15 cellular contexts compared by ENCODE assay signal in the genomic region with DNA sequence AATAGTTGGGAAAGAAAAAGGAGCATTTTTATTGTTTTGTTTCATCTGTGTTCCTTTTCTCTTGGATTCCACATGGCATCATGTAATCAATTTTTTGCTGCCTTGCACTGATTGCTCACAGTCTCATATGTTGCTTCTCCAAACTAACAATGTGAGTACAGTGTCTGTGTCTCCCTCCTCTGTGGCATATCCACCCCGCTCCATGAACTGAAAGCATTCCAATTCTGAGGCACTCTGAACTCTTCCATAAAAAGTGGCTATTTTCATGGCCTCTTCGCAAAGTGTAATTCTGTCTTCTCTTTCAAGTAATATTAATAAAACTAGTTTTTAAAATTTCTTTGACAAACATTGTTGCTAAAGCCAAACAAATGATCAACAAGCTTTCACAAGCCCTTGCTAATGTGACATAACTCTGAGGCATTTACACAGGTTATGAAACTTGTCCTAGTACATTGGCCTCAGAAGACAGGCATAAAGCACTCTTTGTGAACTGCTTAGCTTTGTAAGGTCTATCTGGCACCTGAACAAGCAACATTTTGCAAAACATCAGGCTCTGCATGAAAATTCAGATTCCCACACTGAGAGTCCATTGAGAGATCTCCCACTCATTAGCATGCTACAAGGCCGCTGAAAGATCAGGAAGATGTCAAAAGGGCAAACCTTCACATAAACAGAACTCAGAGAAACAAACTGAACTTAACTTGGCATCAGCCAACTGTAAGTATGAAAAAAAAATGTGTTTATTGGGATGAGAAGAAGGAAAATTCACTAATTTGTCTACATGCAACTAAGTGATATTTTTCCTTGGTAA. TPM values are rescaled to one million over a fixed set of nuclear protein-coding genes. Genes with fewer than 3 reads are reported as not detected.
DNase-seq lines count a peak whose midpoint lies in the region; ATAC-seq and TF ChIP-seq lines count a peak whose summit lies in the region.
"Had no signal": no experiment of that assay in that cellular context is flagged by ENCODE, and none has a peak within 500 bp of the region (broad histone marks: within the 10 kb centered on the region; RNA-seq: fewer than 3 reads in every experiment).

No MANE protein-coding gene starts in this region.

- H3K27ac ChIP-seq in endodermal cell (ENCODE audit: low read depth, low read length), result no peak overlapping the region
- H3K27ac ChIP-seq: SJCRH30, WERI-Rb-1 had no signal

- no peak overlapping the region for H3K9ac ChIP-seq in endodermal cell (ENCODE audit: extremely low read depth, low read length, poor library complexity, severe bottlenecking)

- H3K4me1 ChIP-seq in endodermal cell (ENCODE audit: control insufficient read depth, insufficient read depth, low read length), result peaks cover 5% of the 10 kb centered on the region
- H3K4me1 ChIP-seq: SJCRH30 had no signal

- H3K9me3 Mint-ChIP-seq in endodermal cell, result no peaks in the 10 kb centered on the region

- 82 to 83% methylated on average over 1 to 3 of the region's 3 CpGs for WGBS in endodermal cell (ENCODE audit: insufficient coverage in 1 of 2, insufficient read length in 1 of 2), 2 experiments

- peaks cover 14% of the 10 kb centered on the region for H3K4me1 Mint-ChIP-seq in endodermal cell
- H3K4me1 Mint-ChIP-seq: CD8-positive, alpha-beta memory T cell had no signal

- H3K36me3 Mint-ChIP-seq in endodermal cell (ENCODE audit: low read depth), result peaks cover 2% of the 10 kb centered on the region

- no peaks in the 10 kb centered on the region for H3K27me3 Mint-ChIP-seq in endodermal cell (ENCODE audit: insufficient read depth)
- H3K27me3 Mint-ChIP-seq: CD8-positive, alpha-beta memory T cell had no signal

- H3K27me3 ChIP-seq in endodermal cell (ENCODE audit: control insufficient read depth, insufficient read depth, low read length, poor library complexity, severe bottlenecking), result no peaks in the 10 kb centered on the region
- H3K27me3 ChIP-seq: ovary, SJCRH30, stomach had no signal

- peak; percentile 59 for DNase-seq in NCI-H460 (ENCODE audit: extremely low read depth, low read depth)
- no peak for DNase-seq in endodermal cell
- peak; percentile 65 for DNase-seq in iris pigment epithelial cell (ENCODE audit: low read depth)
- peak; percentile 65 for DNase-seq in superior temporal gyrus (ENCODE audit: extremely low spot score)
- no peak for DNase-seq in DMS153 (lab: John Stamatoyannopoulos, UW)
- DNase-seq in dedifferentiated amniotic fluid mesenchymal stem cell (ENCODE audit: extremely low spot score), result no peak
- no peak for DNase-seq in omental fat pad (ENCODE audit: low spot score)
- DNase-seq: CD8-positive, alpha-beta memory T cell; NCI-H1105 treated with DMSO at 0.1 percent for 48 hours; ovary; SJCRH30; stimulated activated CD4-positive, alpha-beta T cell treated with anti-CD3 and anti-CD28 coated beads, Interleukin-4, amount 100 ng/mL, for 24 hours; stomach; WERI-Rb-1 had no signal

- no peak overlapping the region for H3K4me3 Mint-ChIP-seq in endodermal cell
- H3K4me3 Mint-ChIP-seq: CD8-positive, alpha-beta memory T cell had no signal

- H3K9me3 ChIP-seq in endodermal cell (ENCODE audit: control insufficient read depth, low read length), result no peaks in the 10 kb centered on the region
- H3K9me3 ChIP-seq: ovary, SJCRH30, stomach had no signal

- no peak overlapping the region for H3K4me3 ChIP-seq in endodermal cell (ENCODE audit: low read length)
- H3K4me3 ChIP-seq: ovary, SJCRH30, stomach had no signal

- peak overlapping the region; percentile 17 for H3K27ac Mint-ChIP-seq in endodermal cell

- H3K36me3 ChIP-seq in endodermal cell (ENCODE audit: control insufficient read depth, insufficient read depth, low read length), result no peaks in the 10 kb centered on the region
- H3K36me3 ChIP-seq: ovary, SJCRH30, WERI-Rb-1 had no signal

- ATAC-seq in GM21619 (IDR thresholded peaks at IDR 0.05; ENCODE audit: unreplicated experiment), result no peak
- ATAC-seq in omental fat pad (ENCODE audit: low FRiP score), result no peak

- TF ChIP-seq CTCF in endodermal cell (conservative IDR thresholded peaks at IDR 0.05) (no peak), omental fat pad (IDR thresholded peaks at IDR 0.05) (no peak)

RNA-seq across cellular contexts. Expression of gene GPR75, which starts 33.0 kb away (rescaled TPM):
- total RNA-seq in NCI-H460 (2014; rRNA removed; shearing (Covaris generic)), result 2.2 and 2.9 TPM in 2 replicates
- 3.1 and 4.8 TPM in 2 replicates for polyA plus RNA-seq in NCI-H460 (2014; cell fraction: nucleus; rRNA removed)
- total RNA-seq in endodermal cell, result 1 to 10 TPM; 3.6 to 6.7 TPM
- polyA plus RNA-seq in endodermal cell (2013, experiment 1 of 2), result 2.0 TPM
- polyA plus RNA-seq in endodermal cell (2013, experiment 2 of 2), result 1.8 TPM
- total RNA-seq in omental fat pad, result 10 to 100 TPM in 1 of 4 donors, 1 to 10 TPM in 3; 2.0 to 12.1 (median 7.6) TPM
- polyA plus RNA-seq: CD8-positive, alpha-beta memory T cell had no signal

RNA-seq across cellular contexts. Expression of gene ERLEC1, which starts 39.9 kb away (rescaled TPM):
- 111 and 112 TPM in 2 replicates for total RNA-seq in NCI-H460 (2014; rRNA removed; shearing (Covaris generic))
- polyA plus RNA-seq in NCI-H460 (2014; cell fraction: nucleus; rRNA removed), result 50.7 and 50.8 TPM in 2 replicates
- total RNA-seq in endodermal cell (10 to 100 TPM; 33.4 to 38.4 TPM), omental fat pad (10 to 100 TPM; 42.9 to 76.1 (median 48.5) TPM)
- 44.8 TPM for polyA plus RNA-seq in endodermal cell (2013, experiment 1 of 2)
- polyA plus RNA-seq in endodermal cell (2013, experiment 2 of 2), result 45.3 TPM

RNA-seq across cellular contexts. Expression of gene ASB3, which starts 40.0 kb away (rescaled TPM):
- total RNA-seq in NCI-H460 (2014; rRNA removed; shearing (Covaris generic)), result 16.3 and 19.8 TPM in 2 replicates
- polyA plus RNA-seq in NCI-H460 (2014; cell fraction: nucleus; rRNA removed), result 18.8 and 21.0 TPM in 2 replicates
- total RNA-seq in endodermal cell, result 10 to 100 TPM; 37.9 to 40.3 TPM
- 26.4 TPM for polyA plus RNA-seq in endodermal cell (2013, experiment 1 of 2)
- 23.3 TPM for polyA plus RNA-seq in endodermal cell (2013, experiment 2 of 2)
- 10 to 100 TPM in 3 of 4 donors, 1 to 10 TPM in 1; 7.0 to 24.9 (median 12.0) TPM for total RNA-seq in omental fat pad

RNA-seq across cellular contexts. Expression of gene CHAC2, which starts 59.2 kb away (rescaled TPM):
- total RNA-seq in NCI-H460 (2014; rRNA removed; shearing (Covaris generic)), result 26.1 and 31.3 TPM in 2 replicates
- polyA plus RNA-seq in NCI-H460 (2014; cell fraction: nucleus; rRNA removed), result 17.1 and 34.8 TPM in 2 replicates
- total RNA-seq in endodermal cell (1 to 10 TPM; 3.6 to 4.8 TPM), omental fat pad (1 to 10 TPM; 3.2 to 7.2 (median 4.5) TPM)
- polyA plus RNA-seq in endodermal cell (2013, experiment 1 of 2), result 8.2 TPM
- polyA plus RNA-seq in endodermal cell (2013, experiment 2 of 2), result 8.8 TPM

Comparison
In these comparisons a context has a peak if more than half of its experiments do, and no peak if none do; other contexts are left out.
1. DNase-seq: peak in NCI-H460 (single experiment), iris pigment epithelial cell (single experiment) and superior temporal gyrus (single experiment); none in endodermal cell (single experiment), DMS153 (single experiment), dedifferentiated amniotic fluid mesenchymal stem cell (single experiment) and omental fat pad (single experiment).